8 cellular contexts compared by ENCODE assay signal in genomic region chr4:153204247-153205027, GRCh38. TPM values are rescaled to one million over a fixed set of nuclear protein-coding genes. Genes with fewer than 3 reads are reported as not detected.
A peak's percentile ranks its signal among the peaks of the same experiment; 100 is the strongest.
DNase-seq lines count a peak whose midpoint lies in the region; TF ChIP-seq lines count a peak whose summit lies in the region.

TSS of gene TRIM2 (plus strand) at chr4:153204443. CDS start at chr4:153204531, 88 bp downstream.

- H3K4me3 Mint-ChIP-seq in activated naive CD8-positive, alpha-beta T cell treated with anti-CD3 and anti-CD28 coated beads for 36 hours, result peak within 1 kb of the TSS; percentile 34
- H3K4me3 Mint-ChIP-seq in osteocyte (ENCODE audit: unreplicated experiment), result peak within 1 kb of the TSS; percentile 66

- peaks cover 22% of the 10 kb centered on the region for H3K4me1 ChIP-seq in cardiac muscle cell (ENCODE audit: low read depth)

- H3K4me3 ChIP-seq in LNCaP clone FGC (ENCODE audit: low read depth, low read length) (peak within 1 kb of the TSS; percentile 16), cardiac muscle cell (peak within 1 kb of the TSS; percentile 16)

- no peaks in the 10 kb centered on the region for H3K36me3 ChIP-seq in cardiac muscle cell

- no peak for TF ChIP-seq CTCF in LNCaP clone FGC (IDR thresholded peaks at IDR 0.05; ENCODE audit: control insufficient read depth, extremely low read depth, insufficient read depth)
- no peak for TF ChIP-seq CTCF in cardiac muscle cell (IDR thresholded peaks at IDR 0.05; ENCODE audit: low read depth, low read length)
- no peak for TF ChIP-seq CTCF in osteocyte (IDR thresholded peaks at IDR 0.05)

- H3K27me3 Mint-ChIP-seq in activated naive CD8-positive, alpha-beta T cell treated with anti-CD3 and anti-CD28 coated beads for 36 hours, result no peaks in the 10 kb centered on the region
- H3K27me3 Mint-ChIP-seq in osteocyte (ENCODE audit: unreplicated experiment), result no peaks in the 10 kb centered on the region

- no peaks in the 10 kb centered on the region for H3K9me3 ChIP-seq in cardiac muscle cell (ENCODE audit: low read depth)

- no peaks in the 10 kb centered on the region for H3K36me3 Mint-ChIP-seq in activated naive CD8-positive, alpha-beta T cell treated with anti-CD3 and anti-CD28 coated beads for 36 hours
- no peaks in the 10 kb centered on the region for H3K36me3 Mint-ChIP-seq in osteocyte (ENCODE audit: unreplicated experiment)

- no peak within 1 kb of the TSS for H3K27ac ChIP-seq in cardiac muscle cell

- H3K9me3 Mint-ChIP-seq in activated naive CD8-positive, alpha-beta T cell treated with anti-CD3 and anti-CD28 coated beads for 36 hours, result no peaks in the 10 kb centered on the region
- H3K9me3 Mint-ChIP-seq in osteocyte (ENCODE audit: unreplicated experiment), result no peaks in the 10 kb centered on the region

- H3K27me3 ChIP-seq in cardiac muscle cell, result peaks cover 11% of the 10 kb centered on the region

- DNase-seq in GM03348 (ENCODE audit: low spot score) (peak; percentile 53), LNCaP clone FGC (ENCODE audit: low read depth) (no peak), cardiac muscle cell (ENCODE audit: low read depth in 1 of 2, low spot score in 1 of 2) (peak; percentile 85), osteocyte (ENCODE audit: extremely low spot score, unreplicated experiment) (no peak), SHP77 (lab: John Stamatoyannopoulos, UW) (no peak), GM19238 (ENCODE audit: insufficient read length, low spot score) (no peak), germinal center (ENCODE audit: low spot score) (no peak)
- no peak for DNase-seq in activated naive CD8-positive, alpha-beta T cell treated with anti-CD3 and anti-CD28 coated beads for 36 hours

- H3K4me1 Mint-ChIP-seq in activated naive CD8-positive, alpha-beta T cell treated with anti-CD3 and anti-CD28 coated beads for 36 hours, result peaks cover 26% of the 10 kb centered on the region
- H3K4me1 Mint-ChIP-seq in osteocyte (ENCODE audit: unreplicated experiment), result peaks cover 19% of the 10 kb centered on the region

- H3K27ac Mint-ChIP-seq in activated naive CD8-positive, alpha-beta T cell treated with anti-CD3 and anti-CD28 coated beads for 36 hours, result no peak within 1 kb of the TSS
- H3K27ac Mint-ChIP-seq in osteocyte (ENCODE audit: unreplicated experiment), result peak within 1 kb of the TSS; percentile 76

RNA-seq across cellular contexts. Expression of gene TRIM2, which starts in this region (rescaled TPM):
- total RNA-seq in activated naive CD8-positive, alpha-beta T cell treated with anti-CD3 and anti-CD28 coated beads for 36 hours, result under 1 TPM; 0.54 to 0.76 TPM
- 40.4 and 52.7 TPM in 2 replicates for total RNA-seq in cardiac muscle cell
- 18.8 and 32.7 TPM in 2 replicates for polyA plus RNA-seq in cardiac muscle cell
- total RNA-seq in osteocyte, result 34.0 and 36.0 TPM in 2 replicates

Comparison
In these comparisons a context has a peak if more than half of its experiments do, and no peak if none do; other contexts are left out.
1. RNA of gene TRIM2 (total RNA-seq): 40.4 to 52.7 TPM in cardiac muscle cell and 34.0 to 36.0 TPM in osteocyte; 0.54 to 0.76 TPM in activated naive CD8-positive, alpha-beta T cell treated with anti-CD3 and anti-CD28 coated beads for 36 hours; every median in the first group is over 10 times any median in the second.
2. DNase-seq: peak in GM03348 (single experiment) and cardiac muscle cell (2 of 2); none in LNCaP clone FGC (single experiment), activated naive CD8-positive, alpha-beta T cell treated with anti-CD3 and anti-CD28 coated beads for 36 hours (single experiment), osteocyte (single experiment), SHP77 (0 of 2), GM19238 (single experiment) and germinal center (single experiment).